In genomic region chr5:119291877-119292276, GRCh38 we compare ENCODE assay signal across 21 cellular contexts.
DNase-seq lines count a peak whose midpoint lies in the region; ATAC-seq and TF ChIP-seq lines count a peak whose summit lies in the region.
"Had no signal": no experiment of that assay in that cellular context is flagged by ENCODE, and none has a peak within 500 bp of the region (broad histone marks: within the 10 kb centered on the region; RNA-seq: fewer than 3 reads in every experiment).

No MANE protein-coding gene starts in this region.

- H3K4me1 Mint-ChIP-seq in T-helper 2 cell treated with Interferon-gamma antibody and Interleukin-4, amounts not matched to agents 5 μg/mL and 100 μg/mL, for 36 hours (ENCODE audit: low read depth), result peaks cover 61% of the 10 kb centered on the region

- ATAC-seq in omental fat pad (ENCODE audit: low FRiP score) (no peak), GM18502 (IDR thresholded peaks at IDR 0.05; ENCODE audit: poor library complexity, unreplicated experiment) (no peak)
- ATAC-seq: HCT116, heart right ventricle, left colon, sciatic nerve had no signal

- peaks cover 56% of the 10 kb centered on the region for H3K36me3 Mint-ChIP-seq in T-helper 2 cell treated with Interferon-gamma antibody and Interleukin-4, amounts not matched to agents 5 μg/mL and 100 μg/mL, for 36 hours (ENCODE audit: low read depth)

- H3K4me3 ChIP-seq in coronary artery (peak overlapping the region; percentile 53), smooth muscle cell (no peak overlapping the region)
- H3K4me3 ChIP-seq: heart right ventricle had no signal

- H3K36me3 ChIP-seq in smooth muscle cell (ENCODE audit: low read depth), result no peaks in the 10 kb centered on the region
- H3K36me3 ChIP-seq: heart right ventricle had no signal

- H3K27ac Mint-ChIP-seq in T-helper 2 cell treated with Interferon-gamma antibody and Interleukin-4, amounts not matched to agents 5 μg/mL and 100 μg/mL, for 36 hours, result no peak overlapping the region

- peak overlapping the region; percentile 47 for H3K4me3 Mint-ChIP-seq in T-helper 2 cell treated with Interferon-gamma antibody and Interleukin-4, amounts not matched to agents 5 μg/mL and 100 μg/mL, for 36 hours

- peak overlapping the region; percentile 9 for H3K4me2 ChIP-seq in smooth muscle cell
- H3K4me2 ChIP-seq: KMS-11 had no signal

- no peaks in the 10 kb centered on the region for H3K27me3 ChIP-seq in smooth muscle cell (ENCODE audit: low read depth)
- H3K27me3 ChIP-seq: heart right ventricle had no signal

- H3F3A ChIP-seq in smooth muscle cell (ENCODE audit: low read depth), result peaks cover 9% of the 10 kb centered on the region

- H3K79me2 ChIP-seq in smooth muscle cell (ENCODE audit: low read depth), result peaks cover 49% of the 10 kb centered on the region

- no peak overlapping the region for H3K9ac ChIP-seq in smooth muscle cell (ENCODE audit: low read depth)
- H3K9ac ChIP-seq: KMS-11 had no signal

- H3K9me3 ChIP-seq in smooth muscle cell (replicated peaks; ENCODE audit: low read depth), result no peaks in the 10 kb centered on the region

- H3K27me3 Mint-ChIP-seq in T-helper 2 cell treated with Interferon-gamma antibody and Interleukin-4, amounts not matched to agents 5 μg/mL and 100 μg/mL, for 36 hours (ENCODE audit: low read depth), result no peaks in the 10 kb centered on the region

- peak overlapping the region; percentile 50 to 59 for H3K27ac ChIP-seq in coronary artery
- peak overlapping the region; percentile 95 for H3K27ac ChIP-seq in smooth muscle cell (ENCODE audit: low read depth)
- H3K27ac ChIP-seq: heart right ventricle, KMS-11 had no signal

- peaks cover 9% of the 10 kb centered on the region for H3K9me3 Mint-ChIP-seq in T-helper 2 cell treated with Interferon-gamma antibody and Interleukin-4, amounts not matched to agents 5 μg/mL and 100 μg/mL, for 36 hours

- peaks cover 38% of the 10 kb centered on the region for H3K4me1 ChIP-seq in smooth muscle cell (ENCODE audit: low read depth)

- DNase-seq in T-helper 2 cell treated with Interferon-gamma antibody and Interleukin-4, amounts not matched to agents 5 μg/mL and 100 μg/mL, for 36 hours (ENCODE audit: low spot score), result no peak
- DNase-seq in T-helper 2 cell, result no peak
- DNase-seq in RPMI7951 (ENCODE audit: low read depth), result peak; percentile 46
- no peak for DNase-seq in coronary artery (ENCODE audit: low spot score)
- no peak for DNase-seq in smooth muscle cell (lab: John Stamatoyannopoulos, UW; ENCODE audit: unreplicated experiment)
- DNase-seq in omental fat pad (ENCODE audit: low spot score), result no peak
- no peak for DNase-seq in amniotic stem cell (lab: John Stamatoyannopoulos, UW)
- DNase-seq: 8988T; activated CD4-positive, alpha-beta T cell treated with anti-CD3 and anti-CD28 coated beads, Interleukin-2, amount 50 U/mL, for 1 hour; activated gamma-delta T cell treated with Interleukin-2 at 50 U/mL for 16 hours; heart right ventricle; left colon; NCI-H1694 treated with DMSO at 0.1 percent for 48 hours; NCI-H524 treated with DMSO at 0.1 percent for 48 hours; stimulated activated CD4-positive, alpha-beta T cell treated with anti-CD3 and anti-CD28 coated beads, Interleukin-4, amount 100 ng/mL, for 4 hours; stimulated activated naive CD4-positive, alpha-beta T cell; SW 1271 had no signal

- WGBS in smooth muscle cell (ENCODE audit: low lambda C conversion rate), result 55% methylated on average over 3 of the region's 3 CpGs

- H4K20me1 ChIP-seq in smooth muscle cell (ENCODE audit: low read depth), result no peaks in the 10 kb centered on the region

- H2AFZ ChIP-seq in smooth muscle cell (ENCODE audit: low read depth), result no peak overlapping the region

- TF ChIP-seq CTCF in coronary artery (IDR thresholded peaks at IDR 0.05), result no peak
- no peak for TF ChIP-seq CTCF in smooth muscle cell (IDR thresholded peaks at IDR 0.05; ENCODE audit: borderline replicate concordance, insufficient read depth, poor library complexity, severe bottlenecking)
- TF ChIP-seq CTCF in omental fat pad (IDR thresholded peaks at IDR 0.05), result no peak
